Comparison of ENCODE assay signal across 8 cellular contexts in genomic region chr1:109484519-109484975, GRCh38. TPM values are rescaled to one million over a fixed set of nuclear protein-coding genes. Genes with fewer than 3 reads are reported as not detected.
DNase-seq lines count a peak whose midpoint lies in the region; ATAC-seq, FAIRE-seq and TF ChIP-seq lines count a peak whose summit lies in the region.

No MANE protein-coding gene starts in this region.

- BruUV-seq in PC-9 (replicated peaks; lab: Mats Ljungman, UMichigan) (TSS peak; percentile 77), endothelial cell of umbilical vein (replicated peaks; lab: Mats Ljungman, UMichigan) (TSS peak; percentile 73)

- peak; percentile 33 for FAIRE-seq in endothelial cell of umbilical vein (lab: Jason Lieb, UNC)
- FAIRE-seq in GM12892 (lab: Jason Lieb, UNC): no peak

- peaks cover 6% of the 10 kb centered on the region for H3K36me3 Mint-ChIP-seq in osteocyte (ENCODE audit: unreplicated experiment)

- CTCF ChIA-PET in PC-9 (lab: Charles Lee): no interaction called here
- CTCF ChIA-PET in endothelial cell of umbilical vein (lab: Charles Lee): interaction anchor here (3.1 to 3.4 kb wide), 3 partner anchors 9 to 48 kb away, joined by 19 to 27 read pairs (median 22); partner anchors contain the start of gene CYB561D1

- H3K27me3 Mint-ChIP-seq in osteocyte (ENCODE audit: unreplicated experiment): peaks cover 25% of the 10 kb centered on the region

- peak overlapping the region; percentile 93 for H3K9ac ChIP-seq in endothelial cell of umbilical vein (replicated peaks; ENCODE audit: extremely low read depth, insufficient read depth, low read length)

- H3K9me2 ChIP-seq in PC-9 (ENCODE audit: insufficient read depth): no peaks in the 10 kb centered on the region

- H3K36me3 ChIP-seq in GM06990 (ENCODE audit: control insufficient read depth, insufficient read depth, low read length) (peaks cover 8% of the 10 kb centered on the region), PC-9 (ENCODE audit: low read depth) (no peaks in the 10 kb centered on the region), endothelial cell of umbilical vein (ENCODE audit: control insufficient read depth in 2 of 2, extremely low read depth in 1 of 2, insufficient read depth in 2 of 2, low read length in 2 of 2) (peaks cover 2% of the 10 kb centered on the region in 2 experiments)

- TF ChIP-seq POLR2A in endothelial cell of umbilical vein (IDR thresholded peaks at IDR 0.05; ENCODE audit: low read depth, low read length) (no peak), GM18505 (IDR thresholded peaks at IDR 0.05; ENCODE audit: borderline replicate concordance, extremely low read depth, insufficient read depth, insufficient read length) (no peak), GM12892 (IDR thresholded peaks at IDR 0.05; ENCODE audit: low read depth, low read length) (no peak)

- peak overlapping the region; percentile 84 for H3K27ac Mint-ChIP-seq in osteocyte (ENCODE audit: unreplicated experiment)

- no peaks in the 10 kb centered on the region for H3K9me1 ChIP-seq in endothelial cell of umbilical vein (replicated peaks; ENCODE audit: control insufficient read depth, extremely low read depth, insufficient read depth, low read length)

- no peaks in the 10 kb centered on the region for H3F3A ChIP-seq in PC-9 (ENCODE audit: insufficient read depth, low read depth)

- no peaks in the 10 kb centered on the region for H3K27me3 ChIP-seq in GM06990 (replicated peaks; ENCODE audit: control insufficient read depth, insufficient read depth, low read length)
- peaks cover 30% of the 10 kb centered on the region for H3K27me3 ChIP-seq in PC-9 (ENCODE audit: insufficient read depth, low read depth)
- peaks cover 17 to 21% of the 10 kb centered on the region in 2 experiments for H3K27me3 ChIP-seq in endothelial cell of umbilical vein (ENCODE audit: control insufficient read depth in 2 of 2, insufficient read depth in 2 of 2, low read length in 2 of 2)

- H4K20me1 ChIP-seq in PC-9 (ENCODE audit: insufficient read depth): no peaks in the 10 kb centered on the region
- no peaks in the 10 kb centered on the region for H4K20me1 ChIP-seq in endothelial cell of umbilical vein (replicated peaks; ENCODE audit: control insufficient read depth, extremely low read depth, insufficient read depth, low read length)

- no peak for ATAC-seq in GM18505 (IDR thresholded peaks at IDR 0.05; ENCODE audit: unreplicated experiment)
- no peak for ATAC-seq in HG03469 (IDR thresholded peaks at IDR 0.05; ENCODE audit: unreplicated experiment)

- H2AFZ ChIP-seq in PC-9 (peak overlapping the region; percentile 91), endothelial cell of umbilical vein (ENCODE audit: low read depth, low read length) (peak overlapping the region; percentile 99)

- H3K4me3 Mint-ChIP-seq in osteocyte (ENCODE audit: unreplicated experiment): peak overlapping the region; percentile 94

- H3K4me2 ChIP-seq in PC-9 (peak overlapping the region; percentile 90), endothelial cell of umbilical vein (ENCODE audit: insufficient read depth, low read length) (peak overlapping the region; percentile 92)

- DNase-seq in GM06990 (ENCODE audit: extremely low read depth, insufficient read length): no peak
- DNase-seq in PC-9: no peak
- no peak for DNase-seq in endothelial cell of umbilical vein (ENCODE audit: low read depth, low spot score)
- DNase-seq in osteocyte (ENCODE audit: extremely low spot score, unreplicated experiment): no peak
- DNase-seq in GM12892 (ENCODE audit: insufficient read length): no peak
- DNase-seq in anterior cingulate cortex (lab: John Stamatoyannopoulos, UW): no peak

- peaks cover 11% of the 10 kb centered on the region for H3K4me1 ChIP-seq in PC-9 (replicated peaks; ENCODE audit: insufficient read depth)
- peaks cover 14% of the 10 kb centered on the region for H3K4me1 ChIP-seq in endothelial cell of umbilical vein (ENCODE audit: control insufficient read depth, extremely low read depth, insufficient read depth, low read length)

- POLR2A ChIA-PET in PC-9 (lab: Charles Lee; ENCODE audit: unreplicated experiment): no interaction called here
- POLR2A ChIA-PET in endothelial cell of umbilical vein (lab: Charles Lee): interaction anchor here (0.8 to 1.2 kb wide), 3 partner anchors 9 to 287 kb away, joined by 3 to 6 read pairs (median 3); partner anchors contain the start of gene CYB561D1

- H3K9me3 ChIP-seq in PC-9 (ENCODE audit: insufficient read depth, low read depth): no peaks in the 10 kb centered on the region
- H3K9me3 ChIP-seq in endothelial cell of umbilical vein (replicated peaks; ENCODE audit: control insufficient read depth, insufficient read depth, low read length): no peaks in the 10 kb centered on the region

- no peak overlapping the region for H3K27ac ChIP-seq in PC-9
- H3K27ac ChIP-seq in endothelial cell of umbilical vein (ENCODE audit: insufficient read depth, low read depth, low read length): peak overlapping the region; percentile 83

- H3K4me3 ChIP-seq in GM06990 (replicated peaks; ENCODE audit: low read depth, low read length) (peak overlapping the region; percentile 95), PC-9 (peak overlapping the region; percentile 68), endothelial cell of umbilical vein (replicated peaks in 1 of 3; ENCODE audit: insufficient read depth in 1 of 3, low read depth in 1 of 3, low read length in 3 of 3) (peak overlapping the region; percentile 66 to 76 (median 69))

- dilution Hi-C loops in endothelial cell of umbilical vein (cut with MboI; ENCODE audit: extremely low pct_ligation_motif_present, low sequenced_read_pairs): no loop called here

- no peak for TF ChIP-seq CTCF in GM06990 (IDR thresholded peaks at IDR 0.05; ENCODE audit: insufficient read depth, low read length, poor library complexity, severe bottlenecking)
- TF ChIP-seq CTCF in PC-9 (conservative IDR thresholded peaks at IDR 0.05): no peak
- TF ChIP-seq CTCF in endothelial cell of umbilical vein (IDR thresholded peaks at IDR 0.05; ENCODE audit: extremely low read depth in 1 of 2, insufficient read depth in 1 of 2, low read depth in 1 of 2, low read length in 2 of 2): no peak
- TF ChIP-seq CTCF in osteocyte (IDR thresholded peaks at IDR 0.05): no peak

- intact Hi-C loops in PC-9 (cut with micrococcal nuclease; ENCODE audit: unreplicated experiment) (loop anchor here (1.0 kb wide), 1 partner anchor 58 kb away; the partner anchor contains the start of gene PSMA5), endothelial cell of umbilical vein (cut with micrococcal nuclease) (loop anchor here (10.0 kb wide), 3 partner anchors 130 to 280 kb away; partner anchors contain the start of genes AMPD2, EPS8L3 and GNAT2)

- H3K79me2 ChIP-seq in PC-9 (ENCODE audit: low read depth) (no peaks in the 10 kb centered on the region), endothelial cell of umbilical vein (ENCODE audit: control insufficient read depth, insufficient read depth, low read length) (no peaks in the 10 kb centered on the region)

- H3K4me1 Mint-ChIP-seq in osteocyte (ENCODE audit: unreplicated experiment): peaks cover 23% of the 10 kb centered on the region

- no peaks in the 10 kb centered on the region for H3K9me3 Mint-ChIP-seq in osteocyte (ENCODE audit: unreplicated experiment)

RNA-seq across cellular contexts. Expression of gene ATXN7L2, which starts 0.8 kb away (rescaled TPM):
- 4.7 and 5.7 TPM in 2 replicates for total RNA-seq in PC-9 (2021)
- 3.8 and 4.4 TPM in 2 replicates for total RNA-seq in endothelial cell of umbilical vein
- polyA plus RNA-seq in endothelial cell of umbilical vein: 4.9 and 5.7 TPM in 2 replicates
- polyA plus RNA-seq in endothelial cell of umbilical vein (2011; cell fraction: cytosol; rRNA removed): 2.6 and 3.5 TPM in 2 replicates
- polyA plus RNA-seq in endothelial cell of umbilical vein (2011; cell fraction: nucleus; rRNA removed): 15.2 and 17.3 TPM in 2 replicates
- polyA plus RNA-seq in endothelial cell of umbilical vein (2012): 1.8 and 3.3 TPM in 2 replicates
- 2.8 and 3.6 TPM in 2 replicates for polyA minus RNA-seq in endothelial cell of umbilical vein
- 5.6 TPM for polyA minus RNA-seq in endothelial cell of umbilical vein (2011; cell fraction: cytosol; rRNA and poly(A)+ RNA removed)
- 8.6 and 12.9 TPM in 2 replicates for polyA minus RNA-seq in endothelial cell of umbilical vein (2011; cell fraction: nucleus; rRNA and poly(A)+ RNA removed)
- 6.4 and 6.8 TPM in 2 replicates for total RNA-seq in osteocyte
- 4.3 TPM for polyA plus RNA-seq in GM12892 (2012; ENCODE audit: missing spikeins)

RNA-seq across cellular contexts. Expression of gene CYB561D1, which starts 9.3 kb away (rescaled TPM):
- 11.6 and 11.7 TPM in 2 replicates for total RNA-seq in PC-9 (2021)
- total RNA-seq in endothelial cell of umbilical vein: 6.9 and 7.3 TPM in 2 replicates
- 7.2 and 9.2 TPM in 2 replicates for polyA plus RNA-seq in endothelial cell of umbilical vein
- 5.3 and 6.3 TPM in 2 replicates for polyA plus RNA-seq in endothelial cell of umbilical vein (2011; cell fraction: cytosol; rRNA removed)
- 7.0 and 7.2 TPM in 2 replicates for polyA plus RNA-seq in endothelial cell of umbilical vein (2011; cell fraction: nucleus; rRNA removed)
- polyA plus RNA-seq in endothelial cell of umbilical vein (2012): 5.4 and 5.6 TPM in 2 replicates
- polyA minus RNA-seq in endothelial cell of umbilical vein: 8.8 and 18.9 TPM in 2 replicates
- polyA minus RNA-seq in endothelial cell of umbilical vein (2011; cell fraction: cytosol; rRNA and poly(A)+ RNA removed): 2.4 TPM
- polyA minus RNA-seq in endothelial cell of umbilical vein (2011; cell fraction: nucleus; rRNA and poly(A)+ RNA removed): 4.2 and 5.4 TPM in 2 replicates
- total RNA-seq in osteocyte: 10.2 and 10.6 TPM in 2 replicates
- polyA plus RNA-seq in GM12892 (2012; ENCODE audit: missing spikeins): 4.7 TPM

RNA-seq across cellular contexts. Expression of gene SYPL2, which starts 18.2 kb away (rescaled TPM):
- 0.09 and 0.28 TPM in 2 replicates for total RNA-seq in PC-9 (2021)
- not detected in 2 replicates for total RNA-seq in endothelial cell of umbilical vein
- 0.02 TPM in 1 of 2 replicates, not detected in the other for polyA plus RNA-seq in endothelial cell of umbilical vein
- not detected in 2 replicates for polyA plus RNA-seq in endothelial cell of umbilical vein (2011; cell fraction: cytosol; rRNA removed)
- polyA plus RNA-seq in endothelial cell of umbilical vein (2011; cell fraction: nucleus; rRNA removed): not detected in 2 replicates
- not detected in 2 replicates for polyA plus RNA-seq in endothelial cell of umbilical vein (2012)
- polyA minus RNA-seq in endothelial cell of umbilical vein: not detected in 2 replicates
- polyA minus RNA-seq in endothelial cell of umbilical vein (2011; cell fraction: cytosol; rRNA and poly(A)+ RNA removed): 0.82 TPM
- not detected in 2 replicates for polyA minus RNA-seq in endothelial cell of umbilical vein (2011; cell fraction: nucleus; rRNA and poly(A)+ RNA removed)
- 0.59 and 1.1 TPM in 2 replicates for total RNA-seq in osteocyte
- polyA plus RNA-seq in GM12892 (2012; ENCODE audit: missing spikeins): 0.21 TPM

RNA-seq across cellular contexts. Expression of gene AMIGO1, which starts 25.0 kb away (rescaled TPM):
- 4.1 and 4.2 TPM in 2 replicates for total RNA-seq in PC-9 (2021)
- total RNA-seq in endothelial cell of umbilical vein: 0.78 and 0.88 TPM in 2 replicates
- 0.67 and 0.80 TPM in 2 replicates for polyA plus RNA-seq in endothelial cell of umbilical vein
- polyA plus RNA-seq in endothelial cell of umbilical vein (2011; cell fraction: cytosol; rRNA removed): 0.50 and 0.61 TPM in 2 replicates
- polyA plus RNA-seq in endothelial cell of umbilical vein (2011; cell fraction: nucleus; rRNA removed): 0.37 and 0.52 TPM in 2 replicates
- 1.00 and 1.3 TPM in 2 replicates for polyA plus RNA-seq in endothelial cell of umbilical vein (2012)
- polyA minus RNA-seq in endothelial cell of umbilical vein: 1.2 and 1.3 TPM in 2 replicates
- polyA minus RNA-seq in endothelial cell of umbilical vein (2011; cell fraction: cytosol; rRNA and poly(A)+ RNA removed): 0.51 TPM
- 0.43 and 0.53 TPM in 2 replicates for polyA minus RNA-seq in endothelial cell of umbilical vein (2011; cell fraction: nucleus; rRNA and poly(A)+ RNA removed)
- 5.2 and 5.4 TPM in 2 replicates for total RNA-seq in osteocyte
- polyA plus RNA-seq in GM12892 (2012; ENCODE audit: missing spikeins): 0.25 TPM

RNA-seq across cellular contexts. Expression of gene GPR61, which starts 55.1 kb away (rescaled TPM):
- total RNA-seq in PC-9 (2021) (not detected in 2 replicates), endothelial cell of umbilical vein (not detected in 2 replicates), osteocyte (not detected in 2 replicates)
- polyA plus RNA-seq in endothelial cell of umbilical vein: not detected in 2 replicates
- not detected in 2 replicates for polyA plus RNA-seq in endothelial cell of umbilical vein (2011; cell fraction: cytosol; rRNA removed)
- polyA plus RNA-seq in endothelial cell of umbilical vein (2011; cell fraction: nucleus; rRNA removed): not detected in 2 replicates
- not detected in 2 replicates for polyA plus RNA-seq in endothelial cell of umbilical vein (2012)
- not detected in 2 replicates for polyA minus RNA-seq in endothelial cell of umbilical vein
- not detected for polyA minus RNA-seq in endothelial cell of umbilical vein (2011; cell fraction: cytosol; rRNA and poly(A)+ RNA removed)
- polyA minus RNA-seq in endothelial cell of umbilical vein (2011; cell fraction: nucleus; rRNA and poly(A)+ RNA removed): 0.63 TPM in 1 of 2 replicates, not detected in the other
- 0.47 TPM for polyA plus RNA-seq in GM12892 (2012; ENCODE audit: missing spikeins)
